Comparison of ENCODE assay signal across 24 cellular contexts in the genomic region with DNA sequence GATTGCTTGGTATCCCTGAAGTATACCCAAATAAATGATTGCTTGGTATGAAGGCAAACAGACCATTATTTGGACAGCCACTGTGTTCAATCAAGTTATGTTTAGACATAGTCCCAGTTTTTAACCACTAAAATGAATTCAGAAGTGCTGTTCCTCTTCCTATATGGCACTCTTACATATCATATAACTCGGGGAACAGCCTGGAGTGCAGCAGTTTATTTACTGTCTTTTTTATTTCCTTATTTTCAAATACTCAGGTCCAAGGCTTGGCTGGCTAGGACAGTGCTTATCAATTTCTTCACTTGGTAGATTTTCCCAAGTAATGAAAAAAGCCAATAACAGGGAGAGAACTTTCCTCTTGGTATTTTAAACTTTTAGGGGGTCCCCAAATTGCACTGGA. TPM values are rescaled to one million over a fixed set of nuclear protein-coding genes. Genes with fewer than 3 reads are reported as not detected.
DNase-seq lines count a peak whose midpoint lies in the region; ATAC-seq, FAIRE-seq and TF ChIP-seq lines count a peak whose summit lies in the region.
"Had no signal": no experiment of that assay in that cellular context is flagged by ENCODE, and none has a peak within 500 bp of the region (broad histone marks: within the 10 kb centered on the region; RNA-seq: fewer than 3 reads in every experiment).

No MANE protein-coding gene starts in this region.

- no peak for TF ChIP-seq POLR2A in body of pancreas (IDR thresholded peaks at IDR 0.05)

- intact Hi-C loops in mucosa of descending colon (cut with DNase I, micrococcal nuclease): no loop called here
- intact Hi-C loops in body of pancreas (cut with DNase I): no loop called here
- intact Hi-C loops in heart right ventricle (cut with DNase I): no loop called here

- no peaks in the 10 kb centered on the region for H4K20me1 ChIP-seq in keratinocyte (ENCODE audit: control insufficient read depth, extremely low read depth, insufficient read depth, low read length)
- H4K20me1 ChIP-seq: BLaER1 treated with 17β-estradiol and CSF1 and Interleukin-3, amounts not matched to agents 10 nM and 100 nM had no signal

- no peak for TF ChIP-seq CTCF in endodermal cell (conservative IDR thresholded peaks at IDR 0.05)
- no peak for TF ChIP-seq CTCF in keratinocyte (optimal IDR thresholded peaks at IDR 0.05 in 1 of 3, IDR thresholded peaks at IDR 0.05 in 1 of 3, conservative IDR thresholded peaks at IDR 0.05 in 1 of 3; ENCODE audit: extremely low read depth in 1 of 3, insufficient read depth in 2 of 3, low read length in 3 of 3)
- no peak for TF ChIP-seq CTCF in mucosa of descending colon (IDR thresholded peaks at IDR 0.05)
- no peak for TF ChIP-seq CTCF in body of pancreas (IDR thresholded peaks at IDR 0.05)
- TF ChIP-seq CTCF in heart right ventricle (IDR thresholded peaks at IDR 0.05): no peak
- no peak for TF ChIP-seq CTCF in BE2C (IDR thresholded peaks at IDR 0.05; ENCODE audit: low read depth, low read length)

- H3K79me2 ChIP-seq in keratinocyte (ENCODE audit: control insufficient read depth, insufficient read depth, low read length): no peaks in the 10 kb centered on the region

- no peak overlapping the region for H3K4me3 Mint-ChIP-seq in endodermal cell
- H3K4me3 Mint-ChIP-seq: CD4-positive, alpha-beta T cell; CD8-positive, alpha-beta T cell had no signal

- H3K9me3 ChIP-seq in endodermal cell (ENCODE audit: control insufficient read depth, low read length) (peaks cover 15% of the 10 kb centered on the region), keratinocyte (ENCODE audit: control insufficient read depth, low read depth, low read length) (no peaks in the 10 kb centered on the region), mucosa of descending colon (no peaks in the 10 kb centered on the region), body of pancreas (peaks cover 0 to 5% (median 0%) of the 10 kb centered on the region in 3 donors), heart right ventricle (peaks cover 0 to 16% (median 0%) of the 10 kb centered on the region in 11 donors), BE2C (no peaks in the 10 kb centered on the region)
- H3K9me3 ChIP-seq: Caco-2 had no signal

- H3K36me3 ChIP-seq in endodermal cell (ENCODE audit: control insufficient read depth, insufficient read depth, low read length) (no peaks in the 10 kb centered on the region), keratinocyte (ENCODE audit: control insufficient read depth in 2 of 2, extremely low read depth in 1 of 2, insufficient read depth in 2 of 2, low read length in 2 of 2) (no peaks in the 10 kb centered on the region), mucosa of descending colon (ENCODE audit: low read depth) (no peaks in the 10 kb centered on the region), body of pancreas (replicated peaks in 1 of 2; ENCODE audit: insufficient read depth in 1 of 2, low read depth in 2 of 2) (no peaks in the 10 kb centered on the region), heart right ventricle (no peaks in the 10 kb centered on the region), BE2C (no peaks in the 10 kb centered on the region)
- H3K36me3 ChIP-seq: BLaER1 treated with 17β-estradiol and CSF1 and Interleukin-3, amounts not matched to agents 10 nM and 100 nM had no signal

- H3K27ac Mint-ChIP-seq in endodermal cell: peak overlapping the region; percentile 32
- H3K27ac Mint-ChIP-seq: CD4-positive, alpha-beta T cell; CD8-positive, alpha-beta T cell had no signal

- no peaks in the 10 kb centered on the region for H3K9me1 ChIP-seq in keratinocyte (ENCODE audit: control insufficient read depth, extremely low read depth, insufficient read depth, low read length)

- H3K36me3 Mint-ChIP-seq in endodermal cell (ENCODE audit: low read depth): peaks cover 2% of the 10 kb centered on the region
- H3K36me3 Mint-ChIP-seq: CD8-positive, alpha-beta T cell had no signal

- H3K9me3 Mint-ChIP-seq in endodermal cell: peaks cover 28% of the 10 kb centered on the region
- H3K9me3 Mint-ChIP-seq: CD4-positive, alpha-beta T cell; CD8-positive, alpha-beta T cell had no signal

- H3K4me3 ChIP-seq in endodermal cell (ENCODE audit: low read length): no peak overlapping the region
- H3K4me3 ChIP-seq in keratinocyte (ENCODE audit: control insufficient read depth in 2 of 3, extremely low read depth in 1 of 3, insufficient read depth in 2 of 3, low read depth in 1 of 3, low read length in 3 of 3): no peak overlapping the region
- no peak overlapping the region for H3K4me3 ChIP-seq in mucosa of descending colon
- no peak overlapping the region for H3K4me3 ChIP-seq in body of pancreas
- H3K4me3 ChIP-seq in heart right ventricle: no peak overlapping the region
- no peak overlapping the region for H3K4me3 ChIP-seq in BE2C (ENCODE audit: low read depth, low read length)
- H3K4me3 ChIP-seq: BLaER1 treated with 17β-estradiol and CSF1 and Interleukin-3, amounts not matched to agents 10 nM and 100 nM; GM12878 had no signal

- DNase-seq in endodermal cell (no peak), keratinocyte (ENCODE audit: low read depth, low spot score) (no peak), mucosa of descending colon (no peak), body of pancreas (no peak), heart right ventricle (no peak), NCI-H526 treated with DMSO at 0.1 percent for 48 hours (lab: John Stamatoyannopoulos, UW) (no peak), BE2C (no peak)
- DNase-seq: 8988T; ACHN; Caco-2; Calu3; CD4-positive, alpha-beta T cell; CD8-positive, alpha-beta T cell; DMS53; DMS79; DND-41; EL; GDM1 had no signal

- H3K4me1 ChIP-seq in endodermal cell (ENCODE audit: control insufficient read depth, insufficient read depth, low read length) (peaks cover 11% of the 10 kb centered on the region), keratinocyte (ENCODE audit: control insufficient read depth, extremely low read depth, insufficient read depth, low read length) (no peaks in the 10 kb centered on the region), mucosa of descending colon (ENCODE audit: low read depth) (peaks cover 4% of the 10 kb centered on the region), body of pancreas (peaks cover under 1% of the 10 kb centered on the region), heart right ventricle (peaks cover 0 to 7% (median 0%) of the 10 kb centered on the region in 9 donors), BE2C (no peaks in the 10 kb centered on the region)

- H3K27me3 Mint-ChIP-seq in endodermal cell (ENCODE audit: insufficient read depth): no peaks in the 10 kb centered on the region

- 86 to 100% methylated on average over 1 of the region's 1 CpG for WGBS in endodermal cell (ENCODE audit: insufficient coverage in 1 of 2, insufficient read length in 1 of 2), 2 experiments
- WGBS in body of pancreas, 2 donors: 35 to 62% methylated on average over 1 of the region's 1 CpG
- WGBS in heart right ventricle, 2 donors: 72 to 85% methylated on average over 1 of the region's 1 CpG

- no peak overlapping the region for H3K9ac ChIP-seq in endodermal cell (ENCODE audit: extremely low read depth, low read length, poor library complexity, severe bottlenecking)
- no peak overlapping the region for H3K9ac ChIP-seq in keratinocyte (ENCODE audit: control insufficient read depth, extremely low read depth, insufficient read depth, low read length)
- H3K9ac ChIP-seq: BLaER1 treated with 17β-estradiol and CSF1 and Interleukin-3, amounts not matched to agents 10 nM and 100 nM had no signal

- H3K4me1 Mint-ChIP-seq in endodermal cell: peaks cover 31% of the 10 kb centered on the region

- no peak overlapping the region for H3K4me2 ChIP-seq in keratinocyte (ENCODE audit: control insufficient read depth, extremely low read depth, insufficient read depth, low read depth, low read length)
- H3K4me2 ChIP-seq: BLaER1 treated with 17β-estradiol and CSF1 and Interleukin-3, amounts not matched to agents 10 nM and 100 nM had no signal

- no peak overlapping the region for H3K27ac ChIP-seq in endodermal cell (ENCODE audit: low read depth, low read length)
- H3K27ac ChIP-seq in keratinocyte (ENCODE audit: control insufficient read depth, insufficient read depth, low read length): no peak overlapping the region
- no peak overlapping the region for H3K27ac ChIP-seq in body of pancreas
- no peak overlapping the region for H3K27ac ChIP-seq in heart right ventricle
- H3K27ac ChIP-seq: BLaER1 treated with 17β-estradiol and CSF1 and Interleukin-3, amounts not matched to agents 10 nM and 100 nM; C4-2B had no signal

- FAIRE-seq in keratinocyte (lab: Jason Lieb, UNC): peak; percentile 5
- FAIRE-seq: A204.1, D721Med, GM12878, GM12892 had no signal

- dilution Hi-C loops in keratinocyte (cut with MboI; ENCODE audit: extremely low pct_ligation_motif_present, low sequenced_read_pairs): no loop called here

- H3K27me3 ChIP-seq in endodermal cell (ENCODE audit: control insufficient read depth, insufficient read depth, low read length, poor library complexity, severe bottlenecking) (no peaks in the 10 kb centered on the region), keratinocyte (ENCODE audit: control insufficient read depth, extremely low read depth, insufficient read depth, low read length) (no peaks in the 10 kb centered on the region), body of pancreas (no peaks in the 10 kb centered on the region), heart right ventricle (no peaks in the 10 kb centered on the region), BE2C (no peaks in the 10 kb centered on the region; the same call in 1 of the 2 replicates)
- H3K27me3 ChIP-seq: BLaER1 treated with 17β-estradiol and CSF1 and Interleukin-3, amounts not matched to agents 10 nM and 100 nM had no signal

- no peak overlapping the region for H2AFZ ChIP-seq in keratinocyte (ENCODE audit: control insufficient read depth, low read length)

- ATAC-seq in mucosa of descending colon: peak; percentile 75
- no peak for ATAC-seq in body of pancreas
- ATAC-seq in heart right ventricle: no peak
- ATAC-seq: CD8-positive, alpha-beta T cell had no signal

RNA-seq across cellular contexts. Expression of gene CCDC112, which starts 58.6 kb away (rescaled TPM):
- total RNA-seq in endodermal cell: 1 to 10 TPM; 6.8 to 7.3 TPM
- polyA plus RNA-seq in endodermal cell (2013, experiment 1 of 2): 15.0 TPM
- polyA plus RNA-seq in endodermal cell (2013, experiment 2 of 2): 17.1 TPM
- polyA plus RNA-seq in keratinocyte: 2.1 to 4.0 TPM (median 3.0 TPM) in 3 replicates
- 20.2 TPM for polyA plus RNA-seq in keratinocyte (2011; ENCODE audit: low read depth)
- polyA plus RNA-seq in keratinocyte (2011; cell fraction: cytosol; rRNA removed): 2.8 and 4.0 TPM in 2 replicates
- 2.5 and 5.3 TPM in 2 replicates for polyA plus RNA-seq in keratinocyte (2011; cell fraction: nucleus; rRNA removed)
- polyA plus RNA-seq in keratinocyte (2012; ENCODE audit: low replicate concordance): 5.1 and 5.2 TPM in 2 replicates
- 0.33 to 0.96 TPM (median 0.43 TPM) in 3 replicates for polyA minus RNA-seq in keratinocyte
- polyA minus RNA-seq in keratinocyte (2011; cell fraction: cytosol; rRNA and poly(A)+ RNA removed): 2.1 TPM
- polyA minus RNA-seq in keratinocyte (2011; cell fraction: nucleus; rRNA and poly(A)+ RNA removed): 1.1 and 1.5 TPM in 2 replicates
- 10 to 100 TPM in 1 of 3 donors, 1 to 10 TPM in 2; 9.1 to 11.5 (median 9.2) TPM for total RNA-seq in mucosa of descending colon
- total RNA-seq in body of pancreas: 10 to 100 TPM; 10.1 to 20.1 TPM
- total RNA-seq in heart right ventricle: 1 to 10 TPM; 3.3 to 7.5 (median 4.8) TPM
- polyA plus RNA-seq in heart right ventricle: 10 to 100 TPM in 1 of 2 donors, 1 to 10 TPM in 1; 3.0 to 10.8 TPM
- polyA plus RNA-seq in BE2C (2012; ENCODE audit: insufficient read depth, insufficient read length, low read depth): 4.0 TPM
